ENCODE assay signal across 26 cellular contexts in genomic region chr17:28144019-28144418, GRCh38.
"Had no signal": no experiment of that assay in that cellular context is flagged by ENCODE, and none has a peak within 500 bp of the region (broad histone marks: within the 10 kb centered on the region; RNA-seq: fewer than 3 reads in every experiment).

No MANE protein-coding gene starts in this region.

- H3K27ac Mint-ChIP-seq: effector memory CD8-positive, alpha-beta T cell; naive thymus-derived CD4-positive, alpha-beta T cell; neural progenitor cell; progenitor cell of endocrine pancreas; stimulated activated naive CD8-positive, alpha-beta T cell treated with anti-CD3 and anti-CD28 coated beads, Interleukin-15, amount 100 ng/mL, for 72 hours had no signal

- H3K27me3 Mint-ChIP-seq: effector memory CD8-positive, alpha-beta T cell; naive thymus-derived CD4-positive, alpha-beta T cell; progenitor cell of endocrine pancreas; stimulated activated naive CD8-positive, alpha-beta T cell treated with anti-CD3 and anti-CD28 coated beads, Interleukin-15, amount 100 ng/mL, for 72 hours had no signal

- H3K4me3 Mint-ChIP-seq: effector memory CD8-positive, alpha-beta T cell; naive thymus-derived CD4-positive, alpha-beta T cell; nephron; neural progenitor cell; stimulated activated naive CD8-positive, alpha-beta T cell treated with anti-CD3 and anti-CD28 coated beads, Interleukin-15, amount 100 ng/mL, for 72 hours had no signal

- H3K4me1 ChIP-seq: esophagus squamous epithelium, lower lobe of right lung, right lobe of liver, vagina had no signal

- ATAC-seq: effector memory CD8-positive, alpha-beta T cell; heart right ventricle; left cardiac atrium; left ventricle myocardium superior; lower lobe of right lung; naive thymus-derived CD4-positive, alpha-beta T cell; right lobe of liver; stimulated activated naive CD8-positive, alpha-beta T cell treated with anti-CD3 and anti-CD28 coated beads, Interleukin-15, amount 100 ng/mL, for 72 hours had no signal

- H3K79me2 ChIP-seq: parathyroid adenoma had no signal

- H3K36me3 ChIP-seq: esophagus squamous epithelium, lower lobe of right lung, neural progenitor cell, right lobe of liver, thyroid gland, vagina had no signal

- H3K9me3 Mint-ChIP-seq: effector memory CD8-positive, alpha-beta T cell; nephron; neural progenitor cell; stimulated activated naive CD8-positive, alpha-beta T cell treated with anti-CD3 and anti-CD28 coated beads, Interleukin-15, amount 100 ng/mL, for 72 hours had no signal

- H3K27me3 ChIP-seq: esophagus squamous epithelium, heart right ventricle, neural progenitor cell, right lobe of liver, thyroid gland, vagina had no signal

- H3K27ac ChIP-seq: coronary artery, esophagus squamous epithelium, lower lobe of right lung, neural progenitor cell, parathyroid adenoma, right lobe of liver, thyroid gland, vagina had no signal

- H3K9ac ChIP-seq: neural progenitor cell, parathyroid adenoma had no signal

- H3K4me2 ChIP-seq: neural progenitor cell had no signal

- H3K4me1 Mint-ChIP-seq: naive thymus-derived CD4-positive, alpha-beta T cell; stimulated activated naive CD8-positive, alpha-beta T cell treated with anti-CD3 and anti-CD28 coated beads, Interleukin-15, amount 100 ng/mL, for 72 hours had no signal

- H3K36me3 Mint-ChIP-seq: neural progenitor cell had no signal

- H2AFZ ChIP-seq: neural progenitor cell, parathyroid adenoma had no signal

- DNase-seq: effector memory CD8-positive, alpha-beta T cell; erythroblast; esophagus squamous epithelium; foreskin melanocyte; glutamatergic neuron; heart right ventricle; hippocampal formation; left cardiac atrium; left ventricle myocardium superior; lower lobe of right lung; naive thymus-derived CD4-positive, alpha-beta T cell; right lobe of liver; small intestine; stimulated activated CD4-positive, alpha-beta T cell treated with anti-CD3 and anti-CD28 coated beads, Interleukin-1b, Interleukin-23, amount 100 ng/mL, for 48 hours; stimulated activated CD4-positive, alpha-beta T cell treated with anti-CD3 and anti-CD28 coated beads, Interleukin-4, amount 100 ng/mL, for 1 hour; stimulated activated CD8-positive, alpha-beta memory T cell treated with anti-CD3 and anti-CD28 coated beads, Interleukin-4, amount 100 ng/mL, for 48 hours; stimulated activated naive CD4-positive, alpha-beta T cell; stimulated activated naive CD8-positive, alpha-beta T cell treated with anti-CD3 and anti-CD28 coated beads, Interleukin-15, amount 100 ng/mL, for 72 hours; thyroid gland; trophoblast cell had no signal

- H3K9me3 ChIP-seq: esophagus squamous epithelium, heart right ventricle, lower lobe of right lung, right lobe of liver, thyroid gland, vagina had no signal

- H3K4me3 ChIP-seq: coronary artery, esophagus squamous epithelium, heart right ventricle, lower lobe of right lung, neural progenitor cell, right lobe of liver, thyroid gland, vagina had no signal
